ENCODE assay signal across 26 cellular contexts in genomic region chr12:91952916-91953315, GRCh38.
DNase-seq lines count a peak whose midpoint lies in the region; ATAC-seq, FAIRE-seq and TF ChIP-seq lines count a peak whose summit lies in the region.
"Had no signal": no experiment of that assay in that cellular context is flagged by ENCODE, and none has a peak within 500 bp of the region (broad histone marks: within the 10 kb centered on the region; RNA-seq: fewer than 3 reads in every experiment).

No MANE protein-coding gene starts in this region.

- TF ChIP-seq CTCF in K562 (IDR thresholded peaks at IDR 0.05 in 2 of 3, conservative IDR thresholded peaks at IDR 0.05 in 1 of 3; ENCODE audit: insufficient read depth in 2 of 3, low read depth in 1 of 3, low read length in 3 of 3) (no peak), prostate gland (IDR thresholded peaks at IDR 0.05) (no peak)

- no peak for TF ChIP-seq RAD21 in K562 (CRISPR knock-in tag; conservative IDR thresholded peaks at IDR 0.05 in 1 of 2, IDR thresholded peaks at IDR 0.05 in 1 of 2)

- in situ Hi-C loops in K562 (cut with MboI), result no loop called here

- H3K4me1 ChIP-seq in K562 (replicated peaks in 1 of 2; ENCODE audit: control insufficient read depth in 2 of 2, insufficient read depth in 2 of 2, low read length in 2 of 2) (peaks cover 0 to 4% of the 10 kb centered on the region in 2 experiments; a peak in 1 of 5 replicates), prostate gland (replicated peaks) (no peaks in the 10 kb centered on the region)
- H3K4me1 ChIP-seq: SJCRH30, thyroid gland had no signal

- H4K20me1 ChIP-seq in K562 (replicated peaks; ENCODE audit: control insufficient read depth, insufficient read depth, low read length), result no peaks in the 10 kb centered on the region

- no peaks in the 10 kb centered on the region for H3K9me1 ChIP-seq in K562 (ENCODE audit: control insufficient read depth, insufficient read depth, low read length)

- H3K9me3 ChIP-seq in K562 (replicated peaks; ENCODE audit: control insufficient read depth, insufficient read depth, low read depth, low read length), result no peaks in the 10 kb centered on the region
- H3K9me3 ChIP-seq in prostate gland, result no peaks in the 10 kb centered on the region
- H3K9me3 ChIP-seq: SJCRH30, thyroid gland had no signal

- intact Hi-C loops in K562 (cut with micrococcal nuclease) (no loop called here), prostate gland (cut with DNase I) (no loop called here)

- H3K4me2 ChIP-seq in K562 (ENCODE audit: insufficient read depth, low read length), result no peak overlapping the region
- H3K4me2 ChIP-seq: GM23338 had no signal

- H3K4me3 ChIP-seq in K562 (no peak overlapping the region), prostate gland (no peak overlapping the region)
- H3K4me3 ChIP-seq: GM23338, lung, SJCRH30, thyroid gland had no signal

- no peak for ATAC-seq in K562
- ATAC-seq: activated T-helper 17 cell treated with anti-CD3 and anti-CD28 coated beads, Interleukin-2, amount 50 U/mL, for 72 hours; GM23338 had no signal

- H3K27ac ChIP-seq in K562 (ENCODE audit: extremely low read depth, low read depth, low read length) (no peak overlapping the region), prostate gland (peak overlapping the region in 1 of 2 donors; percentile 47)
- H3K27ac ChIP-seq: SJCRH30, thyroid gland, WERI-Rb-1 had no signal

- H3K9ac ChIP-seq in K562 (ENCODE audit: insufficient read depth in 1 of 2, low read depth in 2 of 2, low read length in 2 of 2), result no peak overlapping the region

- H3K79me2 ChIP-seq in K562 (ENCODE audit: control insufficient read depth, insufficient read depth, low read length), result no peaks in the 10 kb centered on the region

- no peak for TF ChIP-seq POLR2A in K562 (conservative IDR thresholded peaks at IDR 0.05)
- TF ChIP-seq POLR2A in prostate gland (IDR thresholded peaks at IDR 0.05), result no peak

- H3K27me3 ChIP-seq in K562 (ENCODE audit: control insufficient read depth in 2 of 2, insufficient read depth in 2 of 2, low read length in 2 of 2), result no peaks in the 10 kb centered on the region
- no peaks in the 10 kb centered on the region for H3K27me3 ChIP-seq in prostate gland (replicated peaks; ENCODE audit: insufficient read depth)
- H3K27me3 ChIP-seq: SJCRH30, thyroid gland had no signal

- CTCF ChIA-PET in K562 (lab: Yijun Ruan, JAX; ENCODE audit: low intra/inter-chr PET ratio), result no interaction called here

- FAIRE-seq in K562 (lab: Jason Lieb, UNC), result no peak
- FAIRE-seq: astrocyte, keratinocyte had no signal

- no peak for TF ChIP-seq EP300 in K562 (IDR thresholded peaks at IDR 0.05; ENCODE audit: low read length)

- POLR2A ChIA-PET in K562 (lab: Yijun Ruan, JAX), result interaction anchor here (0.5 to 1.0 kb wide), 4 partner anchors 9 to 756 kb away, joined by 3 read pairs; no protein-coding TSS in a partner anchor

- DNase-seq in DMS53 (lab: John Stamatoyannopoulos, UW), result peak; percentile 22
- peak; percentile 57 for DNase-seq in LoVo (ENCODE audit: low spot score)
- DNase-seq in K562 (ENCODE audit: extremely low read depth in 1 of 4, low spot score in 3 of 4), result no peak
- DNase-seq in prostate gland (ENCODE audit: low spot score), result peak; percentile 35
- DNase-seq in GM19240 (ENCODE audit: insufficient read length, low spot score), result no peak
- DNase-seq in activated T-cell treated with anti-CD3 and anti-CD28 coated beads, Interleukin-2, amount 50 U/mL, for 1 hour, result no peak
- no peak for DNase-seq in germinal center (ENCODE audit: low spot score)
- DNase-seq: effector CD4-positive, alpha-beta T cell; foreskin melanocyte; hypothalamus; NCI-H1092; NCI-H2081; NCI-H345; NCI-H774; nucleus accumbens; retina; SJCRH30; stimulated activated CD4-positive, alpha-beta T cell treated with anti-CD3 and anti-CD28 coated beads, Interleukin-4, amount 100 ng/mL, for 24 hours; stimulated activated naive CD4-positive, alpha-beta T cell treated with Interleukin-2 at 50 U/mL for 16 hours; thyroid gland; WERI-Rb-1 had no signal

- no TSS peak for BruUV-seq in K562 (replicated peaks; lab: Mats Ljungman, UMichigan)

- H2AFZ ChIP-seq in K562 (ENCODE audit: low read depth, low read length), result no peak overlapping the region
- H2AFZ ChIP-seq: GM23338 had no signal

- H3K36me3 ChIP-seq in K562 (ENCODE audit: control insufficient read depth, insufficient read depth, low read length) (no peaks in the 10 kb centered on the region), prostate gland (no peaks in the 10 kb centered on the region)
- H3K36me3 ChIP-seq: SJCRH30, thyroid gland, WERI-Rb-1 had no signal

TF ChIP-seq in K562, 482 proteins besides CTCF, POLR2A, EP300 and RAD21 (continues in another document):
- TF ChIP-seq PHB (CRISPR knock-in tag; IDR thresholded peaks at IDR 0.05) (no peak), KLF10 (CRISPR knock-in tag; IDR thresholded peaks at IDR 0.05) (no peak), SPI1 (IDR thresholded peaks at IDR 0.05; ENCODE audit: borderline replicate concordance, low read depth, low read length) (peak; percentile 54; the same call in 1 of the 2 replicates), JUNB (CRISPR knock-in tag; conservative IDR thresholded peaks at IDR 0.05) (no peak), RFX7 (CRISPR knock-in tag; IDR thresholded peaks at IDR 0.05) (no peak), ESRRA (IDR thresholded peaks at IDR 0.05; ENCODE audit: borderline replicate concordance, low read depth) (no peak), SMAD1 (IDR thresholded peaks at IDR 0.05; ENCODE audit: low read depth, low read length, partially characterized antibody) (no peak), ZNF23 (CRISPR knock-in tag; IDR thresholded peaks at IDR 0.05) (no peak), TRIM24 (IDR thresholded peaks at IDR 0.05) (no peak), ELK3 (CRISPR knock-in tag; IDR thresholded peaks at IDR 0.05) (no peak), ZNF140 (CRISPR knock-in tag; IDR thresholded peaks at IDR 0.05) (no peak), RCOR1 (IDR thresholded peaks at IDR 0.05; ENCODE audit: borderline replicate concordance in 1 of 2, low read depth in 2 of 2, low read length in 2 of 2) (0 out of 4 replicates have a peak, but pooled peaks of 1 of the 2 experiments have one; percentile 18), ZNF696 (CRISPR knock-in tag; conservative IDR thresholded peaks at IDR 0.05) (no peak)
- TF ChIP-seq, protein P1, sequence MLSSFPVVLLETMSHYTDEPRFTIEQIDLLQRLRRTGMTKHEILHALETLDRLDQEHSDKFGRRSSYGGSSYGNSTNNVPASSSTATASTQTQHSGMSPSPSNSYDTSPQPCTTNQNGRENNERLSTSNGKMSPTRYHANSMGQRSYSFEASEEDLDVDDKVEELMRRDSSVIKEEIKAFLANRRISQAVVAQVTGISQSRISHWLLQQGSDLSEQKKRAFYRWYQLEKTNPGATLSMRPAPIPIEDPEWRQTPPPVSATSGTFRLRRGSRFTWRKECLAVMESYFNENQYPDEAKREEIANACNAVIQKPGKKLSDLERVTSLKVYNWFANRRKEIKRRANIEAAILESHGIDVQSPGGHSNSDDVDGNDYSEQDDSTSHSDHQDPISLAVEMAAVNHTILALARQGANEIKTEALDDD (IDR thresholded peaks at IDR 0.05), result peak; percentile 81
- TF ChIP-seq, protein P2, sequence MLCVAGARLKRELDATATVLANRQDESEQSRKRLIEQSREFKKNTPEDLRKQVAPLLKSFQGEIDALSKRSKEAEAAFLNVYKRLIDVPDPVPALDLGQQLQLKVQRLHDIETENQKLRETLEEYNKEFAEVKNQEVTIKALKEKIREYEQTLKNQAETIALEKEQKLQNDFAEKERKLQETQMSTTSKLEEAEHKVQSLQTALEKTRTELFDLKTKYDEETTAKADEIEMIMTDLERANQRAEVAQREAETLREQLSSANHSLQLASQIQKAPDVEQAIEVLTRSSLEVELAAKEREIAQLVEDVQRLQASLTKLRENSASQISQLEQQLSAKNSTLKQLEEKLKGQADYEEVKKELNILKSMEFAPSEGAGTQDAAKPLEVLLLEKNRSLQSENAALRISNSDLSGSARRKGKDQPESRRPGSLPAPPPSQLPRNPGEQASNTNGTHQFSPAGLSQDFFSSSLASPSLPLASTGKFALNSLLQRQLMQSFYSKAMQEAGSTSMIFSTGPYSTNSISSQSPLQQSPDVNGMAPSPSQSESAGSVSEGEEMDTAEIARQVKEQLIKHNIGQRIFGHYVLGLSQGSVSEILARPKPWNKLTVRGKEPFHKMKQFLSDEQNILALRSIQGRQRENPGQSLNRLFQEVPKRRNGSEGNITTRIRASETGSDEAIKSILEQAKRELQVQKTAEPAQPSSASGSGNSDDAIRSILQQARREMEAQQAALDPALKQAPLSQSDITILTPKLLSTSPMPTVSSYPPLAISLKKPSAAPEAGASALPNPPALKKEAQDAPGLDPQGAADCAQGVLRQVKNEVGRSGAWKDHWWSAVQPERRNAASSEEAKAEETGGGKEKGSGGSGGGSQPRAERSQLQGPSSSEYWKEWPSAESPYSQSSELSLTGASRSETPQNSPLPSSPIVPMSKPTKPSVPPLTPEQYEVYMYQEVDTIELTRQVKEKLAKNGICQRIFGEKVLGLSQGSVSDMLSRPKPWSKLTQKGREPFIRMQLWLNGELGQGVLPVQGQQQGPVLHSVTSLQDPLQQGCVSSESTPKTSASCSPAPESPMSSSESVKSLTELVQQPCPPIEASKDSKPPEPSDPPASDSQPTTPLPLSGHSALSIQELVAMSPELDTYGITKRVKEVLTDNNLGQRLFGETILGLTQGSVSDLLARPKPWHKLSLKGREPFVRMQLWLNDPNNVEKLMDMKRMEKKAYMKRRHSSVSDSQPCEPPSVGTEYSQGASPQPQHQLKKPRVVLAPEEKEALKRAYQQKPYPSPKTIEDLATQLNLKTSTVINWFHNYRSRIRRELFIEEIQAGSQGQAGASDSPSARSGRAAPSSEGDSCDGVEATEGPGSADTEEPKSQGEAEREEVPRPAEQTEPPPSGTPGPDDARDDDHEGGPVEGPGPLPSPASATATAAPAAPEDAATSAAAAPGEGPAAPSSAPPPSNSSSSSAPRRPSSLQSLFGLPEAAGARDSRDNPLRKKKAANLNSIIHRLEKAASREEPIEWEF (CRISPR knock-in tag; IDR thresholded peaks at IDR 0.05), result no peak

Comparison
In these comparisons a context has a peak if more than half of its experiments do, and no peak if none do; other contexts are left out.
1. DNase-seq: peak in DMS53 (single experiment), LoVo (single experiment) and prostate gland (single experiment); none in K562 (0 of 4), GM19240 (single experiment), activated T-cell treated with anti-CD3 and anti-CD28 coated beads, Interleukin-2, amount 50 U/mL, for 1 hour (single experiment) and germinal center (single experiment).